8 cellular contexts compared by ENCODE assay signal in genomic region chr15:85258062-85258445, GRCh38.
DNase-seq lines count a peak whose midpoint lies in the region; ATAC-seq and TF ChIP-seq lines count a peak whose summit lies in the region.
"Not testable (repeated sequence)": the region's sequence is repeated elsewhere in the genome, so short reads cannot be mapped to it uniquely, and the experiment has no call there.

No MANE protein-coding gene starts in this region.

- H3K79me2 ChIP-seq in Loucy (ENCODE audit: insufficient read depth, low read length), result not testable (repeated sequence)

- H3K9me3 ChIP-seq in BLaER1 treated with 17β-estradiol and CSF1 and Interleukin-3, amounts not matched to agents 10 nM and 100 nM (replicated peaks in 1 of 11); Loucy (ENCODE audit: insufficient read depth, low read depth, low read length); spleen: not testable (repeated sequence)

- H3K4me2 ChIP-seq in BLaER1 treated with 17β-estradiol and CSF1 and Interleukin-3, amounts not matched to agents 10 nM and 100 nM, result peak overlapping the region in 9 of 11 experiments; percentile 43 to 80 (median 77); a peak in 16 of 22 replicates
- not testable (repeated sequence) for H3K4me2 ChIP-seq in Loucy (ENCODE audit: low read depth, low read length, poor library complexity, severe bottlenecking)

- DNase-seq in activated CD4-positive, alpha-beta T cell treated with anti-CD3 and anti-CD28 coated beads, Interleukin-2, amount 10 ng/mL, durations not matched to agents 7 days and 5 days, result peak; percentile 7
- DNase-seq in activated naive CD8-positive, alpha-beta T cell treated with anti-CD3 and anti-CD28 coated beads, Interleukin-2, amount 10 ng/mL, durations not matched to agents 7 days and 5 days, result peak; percentile 48
- peak; percentile 71 for DNase-seq in cardiac septum (ENCODE audit: low spot score)
- DNase-seq in spleen, result peak; percentile 75

- not testable (repeated sequence) for H3K9me2 ChIP-seq in Loucy (replicated peaks; ENCODE audit: low read depth, low read length)

- not testable (repeated sequence) for H4K20me1 ChIP-seq in BLaER1 treated with 17β-estradiol and CSF1 and Interleukin-3, amounts not matched to agents 10 nM and 100 nM; Loucy (ENCODE audit: insufficient read depth, low read length, poor library complexity, severe bottlenecking)

- not testable (repeated sequence) for H3K27me3 ChIP-seq in BLaER1 treated with 17β-estradiol and CSF1 and Interleukin-3, amounts not matched to agents 10 nM and 100 nM; Loucy (ENCODE audit: insufficient read depth, low read length, poor library complexity, severe bottlenecking); spleen (replicated peaks in 1 of 7)

- peak; percentile 19 for ATAC-seq in GM18909 (IDR thresholded peaks at IDR 0.05; ENCODE audit: poor library complexity, unreplicated experiment)
- peak; percentile 8 for ATAC-seq in HG03139 (IDR thresholded peaks at IDR 0.05; ENCODE audit: unreplicated experiment)
- not testable (repeated sequence) for ATAC-seq in activated naive CD8-positive, alpha-beta T cell treated with anti-CD3 and anti-CD28 coated beads, Interleukin-2, amount 10 ng/mL, durations not matched to agents 7 days and 5 days (ENCODE audit: low read depth)

- H3K36me3 Mint-ChIP-seq in activated CD4-positive, alpha-beta T cell treated with anti-CD3 and anti-CD28 coated beads, Interleukin-2, amount 10 ng/mL, durations not matched to agents 7 days and 5 days (ENCODE audit: low read depth); activated naive CD8-positive, alpha-beta T cell treated with anti-CD3 and anti-CD28 coated beads, Interleukin-2, amount 10 ng/mL, durations not matched to agents 7 days and 5 days: not testable (repeated sequence)

- H3K9me3 Mint-ChIP-seq in activated CD4-positive, alpha-beta T cell treated with anti-CD3 and anti-CD28 coated beads, Interleukin-2, amount 10 ng/mL, durations not matched to agents 7 days and 5 days; activated naive CD8-positive, alpha-beta T cell treated with anti-CD3 and anti-CD28 coated beads, Interleukin-2, amount 10 ng/mL, durations not matched to agents 7 days and 5 days: not testable (repeated sequence)

- not testable (repeated sequence) for H3K36me3 ChIP-seq in BLaER1 treated with 17β-estradiol and CSF1 and Interleukin-3, amounts not matched to agents 10 nM and 100 nM; Loucy (ENCODE audit: insufficient read depth, low read length); spleen

- H3K4me3 Mint-ChIP-seq in activated CD4-positive, alpha-beta T cell treated with anti-CD3 and anti-CD28 coated beads, Interleukin-2, amount 10 ng/mL, durations not matched to agents 7 days and 5 days; activated naive CD8-positive, alpha-beta T cell treated with anti-CD3 and anti-CD28 coated beads, Interleukin-2, amount 10 ng/mL, durations not matched to agents 7 days and 5 days: not testable (repeated sequence)

- H3K27ac ChIP-seq in BLaER1 treated with 17β-estradiol and CSF1 and Interleukin-3, amounts not matched to agents 10 nM and 100 nM, result peak overlapping the region in 5 of 11 experiments; percentile 39 to 77 (median 75); a peak in 10 of 22 replicates
- H3K27ac ChIP-seq in spleen, result not testable (repeated sequence)

- peaks cover 15 to 62% (median 52%) of the 10 kb centered on the region in 10 experiments for H3K4me1 ChIP-seq in BLaER1 treated with 17β-estradiol and CSF1 and Interleukin-3, amounts not matched to agents 10 nM and 100 nM
- H3K4me1 ChIP-seq in Loucy (ENCODE audit: insufficient read depth, low read length, poor library complexity, severe bottlenecking), result not testable (repeated sequence)
- peaks cover 0 to 28% (median 13%) of the 10 kb centered on the region in 6 donors for H3K4me1 ChIP-seq in spleen

- H3F3A ChIP-seq in Loucy (ENCODE audit: low read depth), result not testable (repeated sequence)

- intact Hi-C loops in cardiac septum (cut with DNase I); spleen (cut with DNase I; ENCODE audit: low total_unique reads): not testable (repeated sequence)

- H3K27me3 Mint-ChIP-seq in activated CD4-positive, alpha-beta T cell treated with anti-CD3 and anti-CD28 coated beads, Interleukin-2, amount 10 ng/mL, durations not matched to agents 7 days and 5 days; activated naive CD8-positive, alpha-beta T cell treated with anti-CD3 and anti-CD28 coated beads, Interleukin-2, amount 10 ng/mL, durations not matched to agents 7 days and 5 days: not testable (repeated sequence)

- peaks cover 19% of the 10 kb centered on the region for H3K4me1 Mint-ChIP-seq in activated CD4-positive, alpha-beta T cell treated with anti-CD3 and anti-CD28 coated beads, Interleukin-2, amount 10 ng/mL, durations not matched to agents 7 days and 5 days
- H3K4me1 Mint-ChIP-seq in activated naive CD8-positive, alpha-beta T cell treated with anti-CD3 and anti-CD28 coated beads, Interleukin-2, amount 10 ng/mL, durations not matched to agents 7 days and 5 days, result not testable (repeated sequence)

- H3K4me3 ChIP-seq in BLaER1 treated with 17β-estradiol and CSF1 and Interleukin-3, amounts not matched to agents 10 nM and 100 nM; spleen: not testable (repeated sequence)
- H3K4me3 ChIP-seq in Loucy (ENCODE audit: low read length, poor library complexity, severe bottlenecking), result peak overlapping the region; percentile 6

- H2AFZ ChIP-seq in Loucy (ENCODE audit: low read length), result not testable (repeated sequence)

- H3K27ac Mint-ChIP-seq in activated CD4-positive, alpha-beta T cell treated with anti-CD3 and anti-CD28 coated beads, Interleukin-2, amount 10 ng/mL, durations not matched to agents 7 days and 5 days, result peak overlapping the region; percentile 64
- peak overlapping the region; percentile 72 for H3K27ac Mint-ChIP-seq in activated naive CD8-positive, alpha-beta T cell treated with anti-CD3 and anti-CD28 coated beads, Interleukin-2, amount 10 ng/mL, durations not matched to agents 7 days and 5 days

- TF ChIP-seq POLR2A in spleen (IDR thresholded peaks at IDR 0.05), result not testable (repeated sequence)

- peak overlapping the region in 3 of 11 experiments; percentile 44 to 60 (median 44); a peak in 4 of 22 replicates for H3K9ac ChIP-seq in BLaER1 treated with 17β-estradiol and CSF1 and Interleukin-3, amounts not matched to agents 10 nM and 100 nM
- H3K9ac ChIP-seq in Loucy (ENCODE audit: low read depth, low read length, poor library complexity, severe bottlenecking), result not testable (repeated sequence)

- not testable (repeated sequence) for TF ChIP-seq CTCF in Loucy (conservative IDR thresholded peaks at IDR 0.05; ENCODE audit: low read length); spleen (IDR thresholded peaks at IDR 0.05 in 8 of 11, conservative IDR thresholded peaks at IDR 0.05 in 3 of 11)

- CTCF ChIA-PET in activated CD4-positive, alpha-beta T cell treated with anti-CD3 and anti-CD28 coated beads, Interleukin-2, amount 10 ng/mL, durations not matched to agents 7 days and 5 days (lab: Charles Lee), result not testable (repeated sequence)

- POLR2A ChIA-PET in activated CD4-positive, alpha-beta T cell treated with anti-CD3 and anti-CD28 coated beads, Interleukin-2, amount 10 ng/mL, durations not matched to agents 7 days and 5 days (lab: Charles Lee); activated naive CD8-positive, alpha-beta T cell treated with anti-CD3 and anti-CD28 coated beads, Interleukin-2, amount 10 ng/mL, durations not matched to agents 7 days and 5 days (lab: Charles Lee): not testable (repeated sequence)

- WGBS in spleen, 5 donors, result 56 to 88% (median 74%) methylated on average over 2 to 4 of the region's 4 CpGs

Comparison
In these comparisons a context has a peak if more than half of its experiments do, and no peak if none do; other contexts are left out.
1. DNase-seq: peak in every context shown above with its lines; median percentile 75 in spleen; 71 in cardiac septum; 48 in activated naive CD8-positive, alpha-beta T cell treated with anti-CD3 and anti-CD28 coated beads, Interleukin-2, amount 10 ng/mL, durations not matched to agents 7 days and 5 days; 7 in activated CD4-positive, alpha-beta T cell treated with anti-CD3 and anti-CD28 coated beads, Interleukin-2, amount 10 ng/mL, durations not matched to agents 7 days and 5 days.